Comparison of ENCODE assay signal across 13 cellular contexts in genomic region chr6:151689499-151690201, GRCh38.
DNase-seq lines count a peak whose midpoint lies in the region; ATAC-seq and TF ChIP-seq lines count a peak whose summit lies in the region.
"Had no signal": no experiment of that assay in that cellular context is flagged by ENCODE, and none has a peak within 500 bp of the region (broad histone marks: within the 10 kb centered on the region; RNA-seq: fewer than 3 reads in every experiment).

No MANE protein-coding gene starts in this region.

- 0 out of 2 replicates have a peak, but pooled peaks cover 2% of the 10 kb centered on the region for H3K4me1 ChIP-seq in HEK293 (ENCODE audit: control insufficient read depth, insufficient read depth, low read length)

- TF ChIP-seq CTCF in CD14-positive monocyte (IDR thresholded peaks at IDR 0.05) (no peak), HEK293 (tag by site-specific recombination; IDR thresholded peaks at IDR 0.05) (no peak)

- H3K27me3 Mint-ChIP-seq in CD14-positive monocyte (ENCODE audit: low read depth in 3 of 3): peaks cover 0 to 5% (median 0%) of the 10 kb centered on the region in 3 donors
- peaks cover 4% of the 10 kb centered on the region for H3K27me3 Mint-ChIP-seq in activated T-helper 17 cell treated with anti-CD3 and anti-CD28 coated beads, Interleukin-2, amount 50 U/mL, for 72 hours
- peaks cover 0 to 7% (median 3%) of the 10 kb centered on the region in 5 donors for H3K27me3 Mint-ChIP-seq in naive thymus-derived CD8-positive, alpha-beta T cell
- H3K27me3 Mint-ChIP-seq in activated CD8-positive, alpha-beta memory T cell treated with anti-CD3 and anti-CD28 coated beads, Interleukin-2, amount 10 ng/mL, durations not matched to agents 7 days and 5 days: peaks cover 14% of the 10 kb centered on the region

- POLR2A ChIA-PET in HEK293 (lab: Yijun Ruan, JAX): no interaction called here
- POLR2A ChIA-PET in naive thymus-derived CD8-positive, alpha-beta T cell (lab: Charles Lee): no interaction called here

- H3K27ac Mint-ChIP-seq in CD14-positive monocyte: peak overlapping the region in 5 of 7 donors; percentile 53 to 93 (median 89)
- H3K27ac Mint-ChIP-seq in activated T-helper 17 cell treated with anti-CD3 and anti-CD28 coated beads, Interleukin-2, amount 50 U/mL, for 72 hours: no peak overlapping the region
- H3K27ac Mint-ChIP-seq in naive thymus-derived CD8-positive, alpha-beta T cell: peak overlapping the region in 7 of 10 donors; percentile 40 to 87 (median 75)
- H3K27ac Mint-ChIP-seq in activated CD8-positive, alpha-beta memory T cell treated with anti-CD3 and anti-CD28 coated beads, Interleukin-2, amount 10 ng/mL, durations not matched to agents 7 days and 5 days: no peak overlapping the region

- CTCF ChIA-PET in HEK293 (lab: Yijun Ruan, JAX): interaction anchor here (1.6 to 1.9 kb wide), 4 partner anchors 13 to 435 kb away, joined by 3 to 12 read pairs (median 8); no protein-coding TSS in a partner anchor
- CTCF ChIA-PET in activated CD8-positive, alpha-beta memory T cell treated with anti-CD3 and anti-CD28 coated beads, Interleukin-2, amount 10 ng/mL, durations not matched to agents 7 days and 5 days (lab: Charles Lee): interaction anchor here (1.0 to 1.8 kb wide), 4 partner anchors 11 to 76 kb away, joined by 3 to 4 read pairs (median 4); no protein-coding TSS in a partner anchor

- H3K4me3 Mint-ChIP-seq in CD14-positive monocyte: peak overlapping the region in 1 of 2 donors; percentile 85
- H3K4me3 Mint-ChIP-seq in activated T-helper 17 cell treated with anti-CD3 and anti-CD28 coated beads, Interleukin-2, amount 50 U/mL, for 72 hours: peak overlapping the region; percentile 73
- peak overlapping the region in 7 of 10 donors; percentile 62 to 81 (median 71) for H3K4me3 Mint-ChIP-seq in naive thymus-derived CD8-positive, alpha-beta T cell
- no peak overlapping the region for H3K4me3 Mint-ChIP-seq in activated CD8-positive, alpha-beta memory T cell treated with anti-CD3 and anti-CD28 coated beads, Interleukin-2, amount 10 ng/mL, durations not matched to agents 7 days and 5 days

- peaks cover 16% of the 10 kb centered on the region for H3K4me1 Mint-ChIP-seq in CD14-positive monocyte
- peaks cover 15% of the 10 kb centered on the region for H3K4me1 Mint-ChIP-seq in activated T-helper 17 cell treated with anti-CD3 and anti-CD28 coated beads, Interleukin-2, amount 50 U/mL, for 72 hours
- H3K4me1 Mint-ChIP-seq in naive thymus-derived CD8-positive, alpha-beta T cell: peaks cover 0 to 25% (median 20%) of the 10 kb centered on the region in 4 donors
- H3K4me1 Mint-ChIP-seq in activated CD8-positive, alpha-beta memory T cell treated with anti-CD3 and anti-CD28 coated beads, Interleukin-2, amount 10 ng/mL, durations not matched to agents 7 days and 5 days: peaks cover 19% of the 10 kb centered on the region

- H3K36me3 Mint-ChIP-seq in CD14-positive monocyte: no peaks in the 10 kb centered on the region
- H3K36me3 Mint-ChIP-seq in activated T-helper 17 cell treated with anti-CD3 and anti-CD28 coated beads, Interleukin-2, amount 50 U/mL, for 72 hours (ENCODE audit: low read depth): no peaks in the 10 kb centered on the region
- no peaks in the 10 kb centered on the region for H3K36me3 Mint-ChIP-seq in naive thymus-derived CD8-positive, alpha-beta T cell
- no peaks in the 10 kb centered on the region for H3K36me3 Mint-ChIP-seq in activated CD8-positive, alpha-beta memory T cell treated with anti-CD3 and anti-CD28 coated beads, Interleukin-2, amount 10 ng/mL, durations not matched to agents 7 days and 5 days

- DNase-seq in CD14-positive monocyte (ENCODE audit: low spot score) (no peak), amygdala (lab: John Stamatoyannopoulos, UW) (no peak), inferior parietal cortex (ENCODE audit: extremely low spot score) (no peak)
- DNase-seq in naive thymus-derived CD8-positive, alpha-beta T cell: no peak
- no peak for DNase-seq in activated CD8-positive, alpha-beta memory T cell treated with anti-CD3 and anti-CD28 coated beads, Interleukin-2, amount 10 ng/mL, durations not matched to agents 7 days and 5 days
- DNase-seq: glutamatergic neuron, NCI-H1092, NCI-H526 treated with DMSO at 0.1 percent for 48 hours, occipital lobe had no signal

- intact Hi-C loops in CD14-positive monocyte (cut with micrococcal nuclease): no loop called here

- no peak overlapping the region for H3K4me3 ChIP-seq in HEK293 (ENCODE audit: low read depth, low read length)
- H3K4me3 ChIP-seq: SJSA1 had no signal

- ATAC-seq in activated T-helper 17 cell treated with anti-CD3 and anti-CD28 coated beads, Interleukin-2, amount 50 U/mL, for 72 hours (replicated peaks): no peak
- no peak for ATAC-seq in naive thymus-derived CD8-positive, alpha-beta T cell
- ATAC-seq in GM21447 (IDR thresholded peaks at IDR 0.05; ENCODE audit: unreplicated experiment): no peak
- ATAC-seq in activated CD8-positive, alpha-beta memory T cell treated with anti-CD3 and anti-CD28 coated beads, Interleukin-2, amount 10 ng/mL, durations not matched to agents 7 days and 5 days: no peak

- no peak overlapping the region for H3K27ac ChIP-seq in HEK293 (ENCODE audit: extremely low read depth, low read depth, low read length)
- H3K27ac ChIP-seq: SJSA1 had no signal

- no peaks in the 10 kb centered on the region for H3K36me3 ChIP-seq in HEK293 (ENCODE audit: control insufficient read depth in 2 of 2, insufficient read depth in 1 of 2, low read length in 2 of 2)
- H3K36me3 ChIP-seq: SJSA1 had no signal

- H3K9me3 ChIP-seq in HEK293 (ENCODE audit: control insufficient read depth, insufficient read depth, low read depth, low read length): no peaks in the 10 kb centered on the region
- H3K9me3 ChIP-seq: SJSA1 had no signal

- no peaks in the 10 kb centered on the region for H3K9me3 Mint-ChIP-seq in CD14-positive monocyte
- H3K9me3 Mint-ChIP-seq in activated T-helper 17 cell treated with anti-CD3 and anti-CD28 coated beads, Interleukin-2, amount 50 U/mL, for 72 hours: no peaks in the 10 kb centered on the region
- H3K9me3 Mint-ChIP-seq in naive thymus-derived CD8-positive, alpha-beta T cell: no peaks in the 10 kb centered on the region
- H3K9me3 Mint-ChIP-seq in activated CD8-positive, alpha-beta memory T cell treated with anti-CD3 and anti-CD28 coated beads, Interleukin-2, amount 10 ng/mL, durations not matched to agents 7 days and 5 days (ENCODE audit: low read depth): no peaks in the 10 kb centered on the region

TF ChIP-seq in HEK293, 187 proteins besides CTCF, POLR2A, EP300 and RAD21:
- TF ChIP-seq PRDM6 (tag by site-specific recombination; IDR thresholded peaks at IDR 0.05): peak; percentile 30; the same call in 1 of the 2 replicates
- TF ChIP-seq MYNN (tag by site-specific recombination; IDR thresholded peaks at IDR 0.05; ENCODE audit: borderline replicate concordance): no peak
- no peak for TF ChIP-seq ZNF132 (tag by site-specific recombination; IDR thresholded peaks at IDR 0.05; ENCODE audit: borderline replicate concordance)

Comparison
In these comparisons a context has a peak if more than half of its experiments do, and no peak if none do; other contexts are left out.
1. H3K27ac Mint-ChIP-seq: peak in CD14-positive monocyte (5 of 7) and naive thymus-derived CD8-positive, alpha-beta T cell (7 of 10); none in activated T-helper 17 cell treated with anti-CD3 and anti-CD28 coated beads, Interleukin-2, amount 50 U/mL, for 72 hours (single experiment) and activated CD8-positive, alpha-beta memory T cell treated with anti-CD3 and anti-CD28 coated beads, Interleukin-2, amount 10 ng/mL, durations not matched to agents 7 days and 5 days (single experiment).